Comparison of ENCODE assay signal across 2 cellular contexts in the genomic region with DNA sequence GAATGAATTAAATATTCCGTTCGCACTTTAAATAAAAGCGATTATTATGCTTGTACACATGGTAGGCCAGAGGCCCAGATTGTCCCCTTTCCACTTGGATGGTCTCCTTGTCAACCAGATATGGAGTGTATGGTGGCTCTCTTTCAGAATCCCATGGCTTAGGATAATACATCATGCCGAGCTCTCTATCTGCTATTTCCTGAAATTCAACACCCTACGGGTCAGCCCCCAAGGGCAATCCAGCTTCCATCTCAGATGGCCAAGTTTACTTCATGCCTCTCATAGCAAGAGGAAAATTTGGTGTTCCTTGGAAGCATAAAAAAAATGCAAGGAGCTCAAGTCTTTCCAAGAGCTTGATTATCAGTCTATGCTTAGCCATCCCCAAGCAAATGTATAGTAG.
A peak's percentile ranks its signal among the peaks of the same experiment; 100 is the strongest.
TF ChIP-seq lines count a peak whose summit lies in the region.

No MANE protein-coding gene starts in this region.

TF ChIP-seq in liver, 16 proteins besides CTCF, POLR2A, EP300 and RAD21:
- TF ChIP-seq, protein P1, sequence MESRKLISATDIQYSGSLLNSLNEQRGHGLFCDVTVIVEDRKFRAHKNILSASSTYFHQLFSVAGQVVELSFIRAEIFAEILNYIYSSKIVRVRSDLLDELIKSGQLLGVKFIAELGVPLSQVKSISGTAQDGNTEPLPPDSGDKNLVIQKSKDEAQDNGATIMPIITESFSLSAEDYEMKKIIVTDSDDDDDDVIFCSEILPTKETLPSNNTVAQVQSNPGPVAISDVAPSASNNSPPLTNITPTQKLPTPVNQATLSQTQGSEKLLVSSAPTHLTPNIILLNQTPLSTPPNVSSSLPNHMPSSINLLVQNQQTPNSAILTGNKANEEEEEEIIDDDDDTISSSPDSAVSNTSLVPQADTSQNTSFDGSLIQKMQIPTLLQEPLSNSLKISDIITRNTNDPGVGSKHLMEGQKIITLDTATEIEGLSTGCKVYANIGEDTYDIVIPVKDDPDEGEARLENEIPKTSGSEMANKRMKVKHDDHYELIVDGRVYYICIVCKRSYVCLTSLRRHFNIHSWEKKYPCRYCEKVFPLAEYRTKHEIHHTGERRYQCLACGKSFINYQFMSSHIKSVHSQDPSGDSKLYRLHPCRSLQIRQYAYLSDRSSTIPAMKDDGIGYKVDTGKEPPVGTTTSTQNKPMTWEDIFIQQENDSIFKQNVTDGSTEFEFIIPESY (IDR thresholded peaks at IDR 0.05) = no peak
- TF ChIP-seq NR2F2 (IDR thresholded peaks at IDR 0.05) = peak; percentile 14

TF ChIP-seq in HepG2, 621 proteins besides CTCF, POLR2A, EP300 and RAD21:
- TF ChIP-seq ARID2 (CRISPR knock-in tag; IDR thresholded peaks at IDR 0.05; ENCODE audit: borderline replicate concordance) = no peak
- no peak for TF ChIP-seq ZNF567 (CRISPR knock-in tag; IDR thresholded peaks at IDR 0.05; ENCODE audit: borderline replicate concordance)
- TF ChIP-seq ZNF207 (IDR thresholded peaks at IDR 0.05; ENCODE audit: borderline replicate concordance) = no peak
TF ChIP-seq in HepG2: peak in this region for 0.
